Comparison of ENCODE assay signal across 17 cellular contexts in the genomic region with DNA sequence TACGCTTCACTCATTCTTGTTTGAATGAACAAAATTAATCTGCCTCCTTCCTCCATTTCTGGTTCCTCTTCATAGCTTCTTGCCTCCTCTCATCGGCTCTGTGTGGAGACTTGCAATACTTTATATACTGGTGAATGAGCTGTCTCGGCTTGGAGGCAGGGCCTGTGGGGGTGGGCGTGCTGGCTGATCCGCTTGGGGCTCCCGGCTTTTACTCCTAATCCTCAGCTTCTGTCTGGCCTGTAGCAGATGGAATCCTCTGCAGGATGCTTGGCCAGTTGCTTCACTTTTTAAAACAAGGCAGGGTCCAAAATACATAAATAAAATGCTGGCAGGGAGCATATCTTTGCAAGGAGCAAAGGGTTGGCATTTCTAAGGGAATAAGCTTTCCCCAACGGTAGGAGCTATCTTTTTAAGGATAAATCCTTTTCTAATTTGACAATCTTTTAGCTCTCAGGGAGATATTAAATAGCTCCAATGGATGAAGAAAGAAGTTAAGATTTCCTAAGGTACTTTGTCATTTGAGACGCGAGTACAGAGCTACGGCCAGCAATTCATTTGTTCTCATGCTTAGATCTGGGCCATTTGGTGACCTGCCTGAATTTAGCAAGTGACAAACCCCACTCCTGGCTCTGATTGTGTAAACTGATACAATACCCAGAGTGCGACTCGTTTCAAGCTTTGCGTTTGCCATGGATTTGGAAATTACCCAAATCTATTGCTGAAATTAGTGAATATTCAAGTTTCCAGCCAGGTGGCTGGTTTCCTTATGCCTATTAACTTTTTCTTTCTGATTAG.
"Had no signal": no experiment of that assay in that cellular context is flagged by ENCODE, and none has a peak within 500 bp of the region (broad histone marks: within the 10 kb centered on the region; RNA-seq: fewer than 3 reads in every experiment).

No MANE protein-coding gene starts in this region.

- H3K36me3 ChIP-seq: cardiac muscle cell, tibial nerve, vagina had no signal

- H3K27me3 ChIP-seq: cardiac muscle cell, tibial nerve, vagina had no signal

- H3K27ac ChIP-seq: cardiac muscle cell, vagina, VCaP had no signal

- H3K4me3 ChIP-seq: cardiac muscle cell, tibial nerve, vagina had no signal

- H3K4me1 ChIP-seq: vagina had no signal

- ATAC-seq: left lobe of liver, right cardiac atrium had no signal

- H3K9me3 ChIP-seq: tibial nerve, vagina had no signal

- H3K4me1 Mint-ChIP-seq: nephron progenitor cell had no signal

- H3K4me3 Mint-ChIP-seq: activated naive CD8-positive, alpha-beta T cell treated with anti-CD3 and anti-CD28 coated beads for 36 hours; nephron progenitor cell; stimulated activated naive CD8-positive, alpha-beta T cell treated with anti-CD3 and anti-CD28 coated beads, Interleukin-15, Interleukin-2, amounts not matched to agents 100 ng/mL and 50 ng/mL, for 24 hours had no signal

- H3K27ac Mint-ChIP-seq: activated naive CD8-positive, alpha-beta T cell treated with anti-CD3 and anti-CD28 coated beads for 36 hours; nephron progenitor cell; stimulated activated naive CD8-positive, alpha-beta T cell treated with anti-CD3 and anti-CD28 coated beads, Interleukin-15, Interleukin-2, amounts not matched to agents 100 ng/mL and 50 ng/mL, for 24 hours had no signal

- H3K36me3 Mint-ChIP-seq: activated naive CD8-positive, alpha-beta T cell treated with anti-CD3 and anti-CD28 coated beads for 36 hours had no signal

- DNase-seq: activated CD4-positive, alpha-beta T cell treated with anti-CD3 and anti-CD28 coated beads for 1 hour; activated naive CD8-positive, alpha-beta T cell treated with anti-CD3 and anti-CD28 coated beads for 36 hours; amniotic stem cell; erythroblast; foreskin melanocyte; kidney; midbrain; nephron progenitor cell; occipital lobe; right cardiac atrium; T-helper 2 cell had no signal
